Comparison of ENCODE assay signal across 22 cellular contexts in the genomic region with DNA sequence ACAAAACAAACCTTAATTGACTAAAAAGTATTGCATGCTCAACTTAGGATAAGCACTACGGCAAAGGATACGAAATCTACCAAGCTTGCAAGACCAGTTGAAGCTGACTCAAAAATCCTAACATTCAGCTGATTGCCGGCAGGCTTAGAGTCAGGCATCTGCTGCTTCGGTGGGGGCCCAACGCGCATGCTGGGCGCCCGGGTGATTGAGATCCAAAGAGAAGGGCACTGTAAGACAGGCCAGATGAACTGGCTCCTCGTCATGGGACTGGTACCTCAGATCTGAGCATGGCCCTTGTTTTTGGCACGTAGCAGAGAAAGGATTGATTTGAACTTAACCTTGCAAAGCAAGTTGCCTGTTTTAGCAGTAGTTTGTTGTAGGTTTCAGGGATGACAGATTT.
DNase-seq lines count a peak whose midpoint lies in the region; ATAC-seq and TF ChIP-seq lines count a peak whose summit lies in the region.
"Had no signal": no experiment of that assay in that cellular context is flagged by ENCODE, and none has a peak within 500 bp of the region (broad histone marks: within the 10 kb centered on the region; RNA-seq: fewer than 3 reads in every experiment).

No MANE protein-coding gene starts in this region.

- H3K27ac ChIP-seq in body of pancreas = no peak overlapping the region
- H3K27ac ChIP-seq: BLaER1 treated with 17β-estradiol and CSF1 and Interleukin-3, amounts not matched to agents 10 nM and 100 nM; SJSA1 had no signal

- no peak for TF ChIP-seq POLR2A in body of pancreas (IDR thresholded peaks at IDR 0.05)

- no peaks in the 10 kb centered on the region for H3K27me3 Mint-ChIP-seq in activated T-cell treated with anti-CD3 and anti-CD28 coated beads, Interleukin-2, amount 50 U/mL, for 72 hours (ENCODE audit: low read depth)
- no peaks in the 10 kb centered on the region for H3K27me3 Mint-ChIP-seq in activated T-cell treated with anti-CD3 and anti-CD28 coated beads, Interleukin-2, amount 50 U/mL, for 24 hours
- H3K27me3 Mint-ChIP-seq in HFFc6 (ENCODE audit: insufficient read depth) = peaks cover 3% of the 10 kb centered on the region; the same call in 1 of the 2 replicates
- H3K27me3 Mint-ChIP-seq in nephron progenitor cell (ENCODE audit: low read depth, poor library complexity) = peaks cover 4% of the 10 kb centered on the region
- H3K27me3 Mint-ChIP-seq: CD8-positive, alpha-beta memory T cell had no signal

- intact Hi-C loops in body of pancreas (cut with DNase I) = no loop called here

- H3K4me3 ChIP-seq in body of pancreas = no peak overlapping the region
- H3K4me3 ChIP-seq: BLaER1 treated with 17β-estradiol and CSF1 and Interleukin-3, amounts not matched to agents 10 nM and 100 nM; K562; SJSA1 had no signal

- DNase-seq in activated T-cell treated with anti-CD3 and anti-CD28 coated beads, Interleukin-2, amount 50 U/mL, for 72 hours = no peak
- no peak for DNase-seq in activated T-cell treated with anti-CD3 and anti-CD28 coated beads, Interleukin-2, amount 50 U/mL, for 24 hours
- DNase-seq in HFFc6 (no peak), cerebellum (ENCODE audit: low spot score) (peak; percentile 82), nephron progenitor cell (no peak), body of pancreas (no peak)
- DNase-seq: 8988T; Calu3; CD8-positive, alpha-beta memory T cell; DMS153; NCI-H1092 treated with DMSO at 0.1 percent for 48 hours; NCI-H1694; NCI-H2081; NCI-H2171 treated with DMSO at 0.1 percent for 48 hours; NCI-H524 treated with DMSO at 0.1 percent for 48 hours; OCI-M1 had no signal

- no peaks in the 10 kb centered on the region for H3K9me3 ChIP-seq in body of pancreas
- H3K9me3 ChIP-seq: BLaER1 treated with 17β-estradiol and CSF1 and Interleukin-3, amounts not matched to agents 10 nM and 100 nM; SJSA1 had no signal

- H3K4me3 Mint-ChIP-seq in activated T-cell treated with anti-CD3 and anti-CD28 coated beads, Interleukin-2, amount 50 U/mL, for 72 hours = no peak overlapping the region
- H3K4me3 Mint-ChIP-seq in activated T-cell treated with anti-CD3 and anti-CD28 coated beads, Interleukin-2, amount 50 U/mL, for 24 hours = no peak overlapping the region
- H3K4me3 Mint-ChIP-seq in HFFc6 (peak overlapping the region; percentile 33; the same call in 1 of the 2 replicates), nephron progenitor cell (no peak overlapping the region)

- H3K27me3 ChIP-seq in body of pancreas = no peaks in the 10 kb centered on the region
- H3K27me3 ChIP-seq: BLaER1 treated with 17β-estradiol and CSF1 and Interleukin-3, amounts not matched to agents 10 nM and 100 nM; SJSA1 had no signal

- WGBS in body of pancreas, 2 donors = 93 to 97% methylated on average over 10 of the region's 10 CpGs

- H3K9me3 Mint-ChIP-seq in activated T-cell treated with anti-CD3 and anti-CD28 coated beads, Interleukin-2, amount 50 U/mL, for 72 hours = no peaks in the 10 kb centered on the region
- H3K9me3 Mint-ChIP-seq in activated T-cell treated with anti-CD3 and anti-CD28 coated beads, Interleukin-2, amount 50 U/mL, for 24 hours = no peaks in the 10 kb centered on the region
- H3K9me3 Mint-ChIP-seq in HFFc6 (no peaks in the 10 kb centered on the region), nephron progenitor cell (no peaks in the 10 kb centered on the region)
- H3K9me3 Mint-ChIP-seq: CD8-positive, alpha-beta memory T cell had no signal

- H3K27ac Mint-ChIP-seq in activated T-cell treated with anti-CD3 and anti-CD28 coated beads, Interleukin-2, amount 50 U/mL, for 72 hours = peak overlapping the region; percentile 18
- H3K27ac Mint-ChIP-seq in activated T-cell treated with anti-CD3 and anti-CD28 coated beads, Interleukin-2, amount 50 U/mL, for 24 hours = no peak overlapping the region
- peak overlapping the region; percentile 39; the same call in 1 of the 2 replicates for H3K27ac Mint-ChIP-seq in HFFc6
- H3K27ac Mint-ChIP-seq in nephron progenitor cell = peak overlapping the region; percentile 20

- peaks cover 70% of the 10 kb centered on the region for H3K4me1 Mint-ChIP-seq in activated T-cell treated with anti-CD3 and anti-CD28 coated beads, Interleukin-2, amount 50 U/mL, for 72 hours (ENCODE audit: low read depth)
- peaks cover 83% of the 10 kb centered on the region for H3K4me1 Mint-ChIP-seq in activated T-cell treated with anti-CD3 and anti-CD28 coated beads, Interleukin-2, amount 50 U/mL, for 24 hours (ENCODE audit: low read depth)
- H3K4me1 Mint-ChIP-seq in HFFc6 (ENCODE audit: low read depth) (peaks cover 49% of the 10 kb centered on the region), nephron progenitor cell (peaks cover 54% of the 10 kb centered on the region)

- TF ChIP-seq CTCF in HFFc6 (IDR thresholded peaks at IDR 0.05) (no peak), nephron progenitor cell (IDR thresholded peaks at IDR 0.05) (no peak), body of pancreas (IDR thresholded peaks at IDR 0.05) (no peak)

- H3K36me3 Mint-ChIP-seq in activated T-cell treated with anti-CD3 and anti-CD28 coated beads, Interleukin-2, amount 50 U/mL, for 72 hours (ENCODE audit: insufficient read depth in 2 of 2) = peaks cover 3 to 26% of the 10 kb centered on the region in 2 donors
- H3K36me3 Mint-ChIP-seq in activated T-cell treated with anti-CD3 and anti-CD28 coated beads, Interleukin-2, amount 50 U/mL, for 24 hours (ENCODE audit: low read depth) = peaks cover 53% of the 10 kb centered on the region
- H3K36me3 Mint-ChIP-seq in HFFc6 (ENCODE audit: low read depth) (peaks cover 28% of the 10 kb centered on the region), nephron progenitor cell (ENCODE audit: low read depth) (peaks cover 33% of the 10 kb centered on the region)

- peaks cover 0 to 8% of the 10 kb centered on the region in 2 donors for H3K36me3 ChIP-seq in body of pancreas (replicated peaks in 1 of 2; ENCODE audit: insufficient read depth in 1 of 2, low read depth in 2 of 2)

- H3K4me1 ChIP-seq in body of pancreas = no peaks in the 10 kb centered on the region

- ATAC-seq in activated T-cell treated with anti-CD3 and anti-CD28 coated beads, Interleukin-2, amount 50 U/mL, for 72 hours (replicated peaks in 1 of 2) = no peak
- no peak for ATAC-seq in GM18498 (IDR thresholded peaks at IDR 0.05; ENCODE audit: unreplicated experiment)
- no peak for ATAC-seq in HG03159 (IDR thresholded peaks at IDR 0.05; ENCODE audit: unreplicated experiment)
- ATAC-seq in body of pancreas = no peak
- ATAC-seq: K562, Right ventricle myocardium inferior had no signal
